In the genomic region with DNA sequence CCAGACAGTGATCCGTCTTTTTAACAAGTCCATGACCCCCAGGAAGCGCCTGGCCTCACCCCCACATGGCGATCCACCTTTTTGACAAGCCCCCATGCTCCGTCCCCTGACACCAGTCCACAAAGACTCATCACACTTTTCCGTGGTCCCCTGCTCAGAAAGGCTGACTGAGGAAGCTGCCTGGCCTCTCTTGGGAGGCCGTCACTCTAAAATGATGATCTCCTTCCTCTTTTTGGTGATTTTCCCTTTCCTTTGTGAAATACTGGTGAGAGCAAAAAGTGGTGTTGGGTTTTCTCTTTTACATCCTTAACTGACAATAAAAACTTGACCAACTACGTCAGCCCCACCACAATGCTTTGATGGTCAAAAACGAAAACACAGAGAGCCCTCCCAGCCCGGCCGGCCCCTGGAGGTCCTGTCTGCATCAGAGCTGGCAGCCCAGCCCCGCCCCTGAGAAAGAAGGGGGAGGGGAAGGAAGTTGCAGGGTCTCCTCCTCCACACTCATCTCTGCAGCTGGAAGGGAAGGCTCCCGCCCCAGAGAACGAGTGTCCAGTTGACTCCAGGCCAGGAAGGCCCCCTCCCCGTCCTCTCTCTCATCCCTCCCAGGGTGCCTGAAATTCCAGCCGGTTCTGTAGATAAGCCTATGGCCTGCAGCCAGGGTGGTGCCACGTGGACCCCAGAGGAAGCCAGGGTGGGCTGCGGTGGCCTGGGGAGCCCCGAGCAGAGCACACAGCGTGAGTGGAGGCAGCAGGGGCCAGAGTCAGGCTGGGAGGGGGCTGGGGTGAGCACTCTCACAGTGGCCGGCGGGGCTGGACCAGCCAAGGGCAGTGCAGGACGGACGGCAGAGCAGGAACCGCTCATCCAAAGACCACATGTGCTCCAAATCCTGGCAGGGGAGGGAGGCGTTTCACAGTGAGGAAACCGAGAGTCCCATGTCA, we compare ENCODE assay signal across 8 cellular contexts. TPM values are rescaled to one million over a fixed set of nuclear protein-coding genes. Genes with fewer than 3 reads are reported as not detected.
DNase-seq lines count a peak whose midpoint lies in the region; ATAC-seq and TF ChIP-seq lines count a peak whose summit lies in the region.

No MANE protein-coding gene starts in this region.

- H3K27ac ChIP-seq in suprapubic skin: peak overlapping the region; percentile 47

- no peaks in the 10 kb centered on the region for H3K9me3 ChIP-seq in suprapubic skin

- no peaks in the 10 kb centered on the region for H3K27me3 ChIP-seq in suprapubic skin

- WGBS in suprapubic skin: 64% methylated on average over 17 of the region's 26 CpGs

- in situ Hi-C loops in astrocyte of the cerebellum (cut with HindIII; ENCODE audit: low sequenced_read_pairs): no loop called here

- DNase-seq in CD1c-positive myeloid dendritic cell (ENCODE audit: extremely low spot score) (peak; percentile 75), astrocyte of the cerebellum (ENCODE audit: low read depth) (peak; percentile 87), kidney glomerular epithelial cell (lab: John Stamatoyannopoulos, UW) (peak; percentile 63), suprapubic skin (ENCODE audit: low spot score in 2 of 2) (peak in 1 of 2 donors; percentile 87), DMS79 (lab: John Stamatoyannopoulos, UW) (no peak)
- DNase-seq in activated T-cell treated with anti-CD3 and anti-CD28 coated beads, Interleukin-2, amount 50 U/mL, for 1 hour: no peak

- H3K36me3 ChIP-seq in suprapubic skin: no peaks in the 10 kb centered on the region

- TF ChIP-seq EP300 in suprapubic skin (IDR thresholded peaks at IDR 0.05): no peak

- H3K4me3 ChIP-seq in astrocyte of the cerebellum (ENCODE audit: low read depth, low read length): peak overlapping the region; percentile 19
- peak overlapping the region; percentile 18 for H3K4me3 ChIP-seq in suprapubic skin

- TF ChIP-seq CTCF in astrocyte of the cerebellum (IDR thresholded peaks at IDR 0.05; ENCODE audit: low read depth, low read length, missing control alignments): no peak
- no peak for TF ChIP-seq CTCF in suprapubic skin (IDR thresholded peaks at IDR 0.05)

- no peak for TF ChIP-seq POLR2A in suprapubic skin (IDR thresholded peaks at IDR 0.05)

- ATAC-seq in GM21390 (IDR thresholded peaks at IDR 0.05; ENCODE audit: unreplicated experiment): peak; percentile 71
- ATAC-seq in HG03575 (IDR thresholded peaks at IDR 0.05; ENCODE audit: extremely low read depth, insufficient number of reproducible peaks, low FRiP score, unreplicated experiment): peak; percentile 42

- peaks cover 71% of the 10 kb centered on the region for H3K4me1 ChIP-seq in suprapubic skin

RNA-seq across cellular contexts. Expression of gene BIN1, which starts 19.9 kb away (rescaled TPM):
- total RNA-seq in suprapubic skin: 10 to 100 TPM in 1 of 4 donors, 1 to 10 TPM in 3; 5.6 to 13.3 (median 8.8) TPM

Comparison
In these comparisons a context has a peak if more than half of its experiments do, and no peak if none do; other contexts are left out.
1. DNase-seq: peak in CD1c-positive myeloid dendritic cell (single experiment), astrocyte of the cerebellum (single experiment) and kidney glomerular epithelial cell (single experiment); none in DMS79 (single experiment) and activated T-cell treated with anti-CD3 and anti-CD28 coated beads, Interleukin-2, amount 50 U/mL, for 1 hour (single experiment).